Comparison of ENCODE assay signal across 11 cellular contexts in the genomic region with DNA sequence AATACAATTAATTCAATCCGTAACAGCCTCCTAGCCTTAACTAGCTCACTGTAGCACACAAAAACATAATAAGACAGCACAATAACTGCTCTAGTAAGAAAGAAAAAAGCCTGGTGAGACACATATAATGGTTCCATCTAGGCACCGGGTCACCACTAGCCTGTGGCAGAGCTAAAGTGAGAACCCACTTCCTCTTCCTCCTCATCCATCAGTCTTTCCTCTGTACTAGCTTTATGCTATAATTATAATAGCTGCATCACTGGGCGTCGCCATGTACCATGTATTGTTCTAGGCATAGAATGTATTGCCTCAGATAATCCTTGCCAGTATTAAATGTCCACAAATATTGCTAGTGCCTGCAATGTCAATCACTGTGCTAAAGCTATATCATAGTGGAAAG. TPM values are rescaled to one million over a fixed set of nuclear protein-coding genes. Genes with fewer than 3 reads are reported as not detected.
DNase-seq lines count a peak whose midpoint lies in the region; ATAC-seq and TF ChIP-seq lines count a peak whose summit lies in the region.
"Had no signal": no experiment of that assay in that cellular context is flagged by ENCODE, and none has a peak within 500 bp of the region (broad histone marks: within the 10 kb centered on the region; RNA-seq: fewer than 3 reads in every experiment).

No MANE protein-coding gene starts in this region.

- intact Hi-C loops in mucosa of descending colon (cut with DNase I, micrococcal nuclease), result no loop called here
- intact Hi-C loops in A673 (cut with micrococcal nuclease; ENCODE audit: unreplicated experiment), result no loop called here

- H3K4me3 ChIP-seq in mucosa of descending colon (no peak overlapping the region), A673 (ENCODE audit: low read depth, low read length, poor library complexity, severe bottlenecking) (no peak overlapping the region)
- H3K4me3 ChIP-seq: SK-N-MC, stomach had no signal

- peak; percentile 49 for DNase-seq in NK-92 treated with Interleukin-12 subunit alpha and Interleukin-12 subunit beta, amount 100 ng/mL, for 24 hours (lab: John Stamatoyannopoulos, UW)
- no peak for DNase-seq in NK-92 (lab: John Stamatoyannopoulos, UW; ENCODE audit: unreplicated experiment)
- DNase-seq in mucosa of descending colon, result peak in 1 of 3 donors; percentile 38
- no peak for DNase-seq in A673 (ENCODE audit: low spot score)
- no peak for DNase-seq in HT-29 (ENCODE audit: low spot score)
- no peak for DNase-seq in kidney tubule cell (ENCODE audit: low spot score)
- DNase-seq: NCI-H2227 treated with DMSO at 0.1 percent for 48 hours, stomach had no signal

- TF ChIP-seq CTCF in VCaP (conservative IDR thresholded peaks at IDR 0.05), result no peak
- TF ChIP-seq CTCF in mucosa of descending colon (IDR thresholded peaks at IDR 0.05), result no peak
- TF ChIP-seq CTCF in A673 (conservative IDR thresholded peaks at IDR 0.05; ENCODE audit: low read depth, low read length), result no peak

- CTCF ChIA-PET in A673 (lab: Charles Lee), result no interaction called here

- H3K4me1 ChIP-seq in mucosa of descending colon (ENCODE audit: low read depth) (no peaks in the 10 kb centered on the region), A673 (ENCODE audit: insufficient read depth, low read length, poor library complexity, severe bottlenecking) (no peaks in the 10 kb centered on the region)

- H3K27me3 ChIP-seq in A673 (replicated peaks; ENCODE audit: insufficient read depth, low read depth, low read length, poor library complexity), result peaks cover 23% of the 10 kb centered on the region
- H3K27me3 ChIP-seq: stomach had no signal

- H3K36me3 ChIP-seq in mucosa of descending colon (ENCODE audit: low read depth), result no peaks in the 10 kb centered on the region
- no peaks in the 10 kb centered on the region for H3K36me3 ChIP-seq in A673 (ENCODE audit: insufficient read depth, low read length, poor library complexity, severe bottlenecking)
- H3K36me3 ChIP-seq: stomach had no signal

- BruUV-seq in A673 (replicated peaks; lab: Mats Ljungman, UMichigan), result no TSS peak

- POLR2A ChIA-PET in A673 (lab: Charles Lee; ENCODE audit: low non-redundant PET), result no interaction called here

- ATAC-seq in HG03175 (IDR thresholded peaks at IDR 0.05; ENCODE audit: unreplicated experiment) (peak; percentile 48), mucosa of descending colon (peak; percentile 84)

- H3K9me3 ChIP-seq in mucosa of descending colon, result no peaks in the 10 kb centered on the region
- H3K9me3 ChIP-seq in A673 (ENCODE audit: low read depth, low read length, poor library complexity, severe bottlenecking), result no peaks in the 10 kb centered on the region
- H3K9me3 ChIP-seq: stomach had no signal

- H3K27ac ChIP-seq in VCaP (peak overlapping the region; percentile 97), A673 (ENCODE audit: low read depth, low read length, poor library complexity, severe bottlenecking) (no peak overlapping the region)
- H3K27ac ChIP-seq: SK-N-MC had no signal

RNA-seq across cellular contexts. Expression of a gene that starts 23.1 kb away (rescaled TPM):
- 1 to 10 TPM in 2 of 3 donors, under 1 TPM in 1; 0.41 to 3.1 (median 1.4) TPM for total RNA-seq in mucosa of descending colon
- total RNA-seq in A673 (2021), result not detected in 2 replicates
- 0.60 and 0.64 TPM in 2 replicates for total RNA-seq in HT-29 (2014; rRNA removed; shearing (Covaris generic))
